1 cellular context compared by ENCODE assay signal in the genomic region with DNA sequence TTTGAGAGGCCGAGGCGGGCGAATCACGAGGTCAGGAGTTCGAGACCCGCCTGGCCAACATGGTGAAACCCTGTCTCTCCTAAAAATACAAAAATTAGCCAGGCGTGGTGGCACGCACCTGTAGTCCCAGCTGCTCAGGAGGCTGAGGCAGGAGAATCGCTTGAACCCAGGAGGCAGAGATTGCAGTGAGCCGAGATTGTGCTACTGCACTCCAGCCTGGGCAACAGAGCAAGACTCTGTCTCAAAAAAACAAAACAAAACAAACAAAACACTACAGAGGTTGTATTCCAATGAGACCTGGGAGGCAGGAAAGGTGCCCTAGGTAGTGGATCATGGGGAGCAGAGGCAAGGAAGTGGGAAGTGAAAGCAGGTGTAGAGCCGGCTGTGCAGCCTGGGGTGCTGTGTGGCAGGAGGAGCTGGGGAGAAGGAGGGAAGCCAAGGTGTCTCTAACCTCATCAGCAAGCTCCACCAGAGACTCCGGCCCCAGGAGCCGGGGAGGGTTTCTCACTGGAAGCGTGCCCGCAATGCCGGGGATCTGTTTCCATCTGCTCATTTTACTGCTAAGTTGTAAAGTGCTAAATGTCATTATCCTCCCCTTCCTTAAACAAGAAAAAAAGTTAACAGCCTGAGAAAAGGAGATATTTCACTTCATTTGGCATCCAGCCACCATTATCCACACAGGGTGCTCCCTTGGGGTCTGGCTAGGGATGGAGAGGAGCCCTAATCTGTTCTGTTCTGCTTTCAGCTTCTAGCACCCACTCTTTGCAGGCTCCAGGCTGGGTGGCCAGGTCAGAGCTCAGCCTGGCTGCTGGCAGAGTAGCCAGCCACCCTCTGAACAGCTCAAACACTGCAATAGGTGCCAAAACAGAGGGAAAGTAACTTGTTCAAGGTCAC.
TF ChIP-seq lines count a peak whose summit lies in the region.

No MANE protein-coding gene starts in this region.

TF ChIP-seq in K562, 482 proteins besides CTCF, POLR2A, EP300 and RAD21:
- TF ChIP-seq BCOR (IDR thresholded peaks at IDR 0.05) (0 out of 2 replicates have a peak, but pooled peaks have one; percentile 38), ZNF121 (CRISPR knock-in tag; conservative IDR thresholded peaks at IDR 0.05) (peak; percentile 61; the same call in 1 of the 2 replicates)
